10 cellular contexts compared by ENCODE assay signal in genomic region chr19:6640333-6640732, GRCh38. TPM values are rescaled to one million over a fixed set of nuclear protein-coding genes. Genes with fewer than 3 reads are reported as not detected.
A peak's percentile ranks its signal among the peaks of the same experiment; 100 is the strongest.
DNase-seq lines count a peak whose midpoint lies in the region; ATAC-seq and TF ChIP-seq lines count a peak whose summit lies in the region.
"Not testable (repeated sequence)": the region's sequence is repeated elsewhere in the genome, so short reads cannot be mapped to it uniquely, and the experiment has no call there.
"Had no signal": no experiment of that assay in that cellular context is flagged by ENCODE, and none has a peak within 500 bp of the region (broad histone marks: within the 10 kb centered on the region; RNA-seq: fewer than 3 reads in every experiment).

No MANE protein-coding gene starts in this region.

- not testable (repeated sequence) for H3K27me3 Mint-ChIP-seq in T-helper 2 cell treated with Interferon-gamma antibody and Interleukin-4, amounts not matched to agents 5 μg/mL and 100 μg/mL, for 36 hours (ENCODE audit: low read depth); activated CD8-positive, alpha-beta T cell treated with anti-CD3 and anti-CD28 coated beads, Interleukin-2, amount 10 ng/mL, durations not matched to agents 7 days and 5 days (ENCODE audit: low read depth); activated naive CD4-positive, alpha-beta T cell treated with anti-CD3 and anti-CD28 coated beads, Interleukin-2, amount 10 ng/mL, durations not matched to agents 7 days and 5 days; effector memory CD8-positive, alpha-beta T cell; natural killer cell (ENCODE audit: low read depth in 2 of 2)

- not testable (repeated sequence) for H3K27ac ChIP-seq in OCI-LY3 (ENCODE audit: low read length)

- H3K4me3 Mint-ChIP-seq in T-helper 2 cell treated with Interferon-gamma antibody and Interleukin-4, amounts not matched to agents 5 μg/mL and 100 μg/mL, for 36 hours; activated CD8-positive, alpha-beta T cell treated with anti-CD3 and anti-CD28 coated beads, Interleukin-2, amount 10 ng/mL, durations not matched to agents 7 days and 5 days; activated naive CD4-positive, alpha-beta T cell treated with anti-CD3 and anti-CD28 coated beads, Interleukin-2, amount 10 ng/mL, durations not matched to agents 7 days and 5 days; effector memory CD8-positive, alpha-beta T cell; natural killer cell: not testable (repeated sequence)

- not testable (repeated sequence) for H3K4me3 ChIP-seq in OCI-LY3 (ENCODE audit: low read length)

- CTCF ChIA-PET in activated CD8-positive, alpha-beta T cell treated with anti-CD3 and anti-CD28 coated beads, Interleukin-2, amount 10 ng/mL, durations not matched to agents 7 days and 5 days (lab: Charles Lee), result interaction anchor here (1.4 to 6.3 kb wide), 5 partner anchors 14 to 223 kb away, joined by 4 to 46 read pairs (median 6); partner anchors contain the start of genes GPR108 and TNFSF14
- CTCF ChIA-PET in activated naive CD4-positive, alpha-beta T cell treated with anti-CD3 and anti-CD28 coated beads, Interleukin-2, amount 10 ng/mL, durations not matched to agents 7 days and 5 days (lab: Charles Lee), result interaction anchor here (0.6 to 1.4 kb wide), 4 partner anchors 10 to 132 kb away, joined by 3 to 4 read pairs (median 4); partner anchors contain the start of genes GPR108 and VAV1

- H2AFZ ChIP-seq in OCI-LY3 (ENCODE audit: low read depth, low read length), result not testable (repeated sequence)

- H3K4me1 Mint-ChIP-seq in T-helper 2 cell treated with Interferon-gamma antibody and Interleukin-4, amounts not matched to agents 5 μg/mL and 100 μg/mL, for 36 hours (ENCODE audit: low read depth), result peaks cover 34% of the 10 kb centered on the region
- H3K4me1 Mint-ChIP-seq in activated CD8-positive, alpha-beta T cell treated with anti-CD3 and anti-CD28 coated beads, Interleukin-2, amount 10 ng/mL, durations not matched to agents 7 days and 5 days (ENCODE audit: low read depth), result peaks cover 69% of the 10 kb centered on the region
- peaks cover 56% of the 10 kb centered on the region for H3K4me1 Mint-ChIP-seq in activated naive CD4-positive, alpha-beta T cell treated with anti-CD3 and anti-CD28 coated beads, Interleukin-2, amount 10 ng/mL, durations not matched to agents 7 days and 5 days
- H3K4me1 Mint-ChIP-seq in effector memory CD8-positive, alpha-beta T cell (ENCODE audit: low read depth in 2 of 2), result peaks cover 26 to 31% of the 10 kb centered on the region in 2 donors
- H3K4me1 Mint-ChIP-seq in natural killer cell, result peaks cover 19 to 40% of the 10 kb centered on the region in 2 donors

- not testable (repeated sequence) for H4K20me1 ChIP-seq in OCI-LY3 (ENCODE audit: insufficient read depth, low read length)

- not testable (repeated sequence) for DNase-seq in T-helper 2 cell treated with Interferon-gamma antibody and Interleukin-4, amounts not matched to agents 5 μg/mL and 100 μg/mL, for 36 hours (ENCODE audit: low spot score); activated CD8-positive, alpha-beta T cell treated with anti-CD3 and anti-CD28 coated beads, Interleukin-2, amount 10 ng/mL, durations not matched to agents 7 days and 5 days; activated naive CD4-positive, alpha-beta T cell treated with anti-CD3 and anti-CD28 coated beads, Interleukin-2, amount 10 ng/mL, durations not matched to agents 7 days and 5 days; effector memory CD8-positive, alpha-beta T cell; natural killer cell

- not testable (repeated sequence) for ATAC-seq in activated CD8-positive, alpha-beta T cell treated with anti-CD3 and anti-CD28 coated beads, Interleukin-2, amount 10 ng/mL, durations not matched to agents 7 days and 5 days; effector memory CD8-positive, alpha-beta T cell (replicated peaks); natural killer cell

- intact Hi-C loops in natural killer cell (cut with micrococcal nuclease), result not testable (repeated sequence)

- not testable (repeated sequence) for H3K79me2 ChIP-seq in OCI-LY3 (ENCODE audit: low read length)

- TF ChIP-seq CTCF in OCI-LY3 (IDR thresholded peaks at IDR 0.05; ENCODE audit: low read depth, low read length); natural killer cell (IDR thresholded peaks at IDR 0.05): not testable (repeated sequence)

- peaks cover 40% of the 10 kb centered on the region for H3K4me1 ChIP-seq in OCI-LY3 (ENCODE audit: low read length)

- not testable (repeated sequence) for H3K27me3 ChIP-seq in OCI-LY3 (ENCODE audit: low read depth, low read length)

- H3K9ac ChIP-seq in OCI-LY3 (ENCODE audit: low read length), result not testable (repeated sequence)

- 0 out of 2 replicates have a peak overlapping the region, but pooled peaks have one; percentile 46 for H3K4me2 ChIP-seq in OCI-LY3 (ENCODE audit: low read length)

- H3K9me3 ChIP-seq in OCI-LY3 (ENCODE audit: insufficient read depth, low read length), result not testable (repeated sequence)

- POLR2A ChIA-PET in activated CD8-positive, alpha-beta T cell treated with anti-CD3 and anti-CD28 coated beads, Interleukin-2, amount 10 ng/mL, durations not matched to agents 7 days and 5 days (lab: Charles Lee), result interaction anchor here (0.6 to 3.1 kb wide), 5 partner anchors 12 to 251 kb away, joined by 3 to 22 read pairs (median 3); no protein-coding TSS in a partner anchor

- peak overlapping the region; percentile 6 for H3K27ac Mint-ChIP-seq in T-helper 2 cell treated with Interferon-gamma antibody and Interleukin-4, amounts not matched to agents 5 μg/mL and 100 μg/mL, for 36 hours
- H3K27ac Mint-ChIP-seq in activated CD8-positive, alpha-beta T cell treated with anti-CD3 and anti-CD28 coated beads, Interleukin-2, amount 10 ng/mL, durations not matched to agents 7 days and 5 days, result peak overlapping the region; percentile 94
- peak overlapping the region; percentile 3 for H3K27ac Mint-ChIP-seq in activated naive CD4-positive, alpha-beta T cell treated with anti-CD3 and anti-CD28 coated beads, Interleukin-2, amount 10 ng/mL, durations not matched to agents 7 days and 5 days
- peak overlapping the region; percentile 55 to 84 for H3K27ac Mint-ChIP-seq in effector memory CD8-positive, alpha-beta T cell
- peak overlapping the region; percentile 83 to 89 for H3K27ac Mint-ChIP-seq in natural killer cell

- not testable (repeated sequence) for H3K36me3 ChIP-seq in OCI-LY3 (replicated peaks; ENCODE audit: low read depth, low read length)

- H3K36me3 Mint-ChIP-seq in T-helper 2 cell treated with Interferon-gamma antibody and Interleukin-4, amounts not matched to agents 5 μg/mL and 100 μg/mL, for 36 hours (ENCODE audit: low read depth); activated CD8-positive, alpha-beta T cell treated with anti-CD3 and anti-CD28 coated beads, Interleukin-2, amount 10 ng/mL, durations not matched to agents 7 days and 5 days (ENCODE audit: low read depth); activated naive CD4-positive, alpha-beta T cell treated with anti-CD3 and anti-CD28 coated beads, Interleukin-2, amount 10 ng/mL, durations not matched to agents 7 days and 5 days; effector memory CD8-positive, alpha-beta T cell (ENCODE audit: insufficient read depth); natural killer cell: not testable (repeated sequence)

- H3K9me3 Mint-ChIP-seq in T-helper 2 cell treated with Interferon-gamma antibody and Interleukin-4, amounts not matched to agents 5 μg/mL and 100 μg/mL, for 36 hours; activated CD8-positive, alpha-beta T cell treated with anti-CD3 and anti-CD28 coated beads, Interleukin-2, amount 10 ng/mL, durations not matched to agents 7 days and 5 days (ENCODE audit: insufficient read depth); activated naive CD4-positive, alpha-beta T cell treated with anti-CD3 and anti-CD28 coated beads, Interleukin-2, amount 10 ng/mL, durations not matched to agents 7 days and 5 days; effector memory CD8-positive, alpha-beta T cell; natural killer cell: not testable (repeated sequence)

RNA-seq across cellular contexts. Expression of gene TNFSF14, which starts 29.6 kb away (rescaled TPM):
- total RNA-seq in activated CD8-positive, alpha-beta T cell treated with anti-CD3 and anti-CD28 coated beads, Interleukin-2, amount 10 ng/mL, durations not matched to agents 7 days and 5 days, result 10 to 100 TPM; 47.1 to 47.6 TPM
- 10 to 100 TPM; 10.8 to 20.0 (median 11.8) TPM for total RNA-seq in natural killer cell
- total RNA-seq: Daoy, G401, HFFc6 had no signal

RNA-seq across cellular contexts. Expression of gene CD70, which starts 49.4 kb away (rescaled TPM):
- total RNA-seq in activated CD8-positive, alpha-beta T cell treated with anti-CD3 and anti-CD28 coated beads, Interleukin-2, amount 10 ng/mL, durations not matched to agents 7 days and 5 days, result 10 to 100 TPM; 16.9 to 17.3 TPM
- 1 to 10 TPM in 2 of 3 donors, under 1 TPM in 1; 0.52 to 1.2 (median 1.2) TPM for total RNA-seq in natural killer cell
- total RNA-seq: CD4-positive, alpha-beta T cell; HFFc6 had no signal

Comparison
In these comparisons a context has a peak if more than half of its experiments do, and no peak if none do; other contexts are left out.
1. H3K27ac Mint-ChIP-seq: peak in every context shown above with its lines; median percentile 94 in activated CD8-positive, alpha-beta T cell treated with anti-CD3 and anti-CD28 coated beads, Interleukin-2, amount 10 ng/mL, durations not matched to agents 7 days and 5 days; 86 in natural killer cell; 70 in effector memory CD8-positive, alpha-beta T cell; 6 in T-helper 2 cell treated with Interferon-gamma antibody and Interleukin-4, amounts not matched to agents 5 μg/mL and 100 μg/mL, for 36 hours; 3 in activated naive CD4-positive, alpha-beta T cell treated with anti-CD3 and anti-CD28 coated beads, Interleukin-2, amount 10 ng/mL, durations not matched to agents 7 days and 5 days.
2. RNA of gene CD70, which starts 49.4 kb away (total RNA-seq): 16.9 to 17.3 TPM in activated CD8-positive, alpha-beta T cell treated with anti-CD3 and anti-CD28 coated beads, Interleukin-2, amount 10 ng/mL, durations not matched to agents 7 days and 5 days; 0.52 to 1.2 TPM in natural killer cell; every median in the first group is over 4 times any median in the second.